ENCODE assay signal across 8 cellular contexts in the genomic region with DNA sequence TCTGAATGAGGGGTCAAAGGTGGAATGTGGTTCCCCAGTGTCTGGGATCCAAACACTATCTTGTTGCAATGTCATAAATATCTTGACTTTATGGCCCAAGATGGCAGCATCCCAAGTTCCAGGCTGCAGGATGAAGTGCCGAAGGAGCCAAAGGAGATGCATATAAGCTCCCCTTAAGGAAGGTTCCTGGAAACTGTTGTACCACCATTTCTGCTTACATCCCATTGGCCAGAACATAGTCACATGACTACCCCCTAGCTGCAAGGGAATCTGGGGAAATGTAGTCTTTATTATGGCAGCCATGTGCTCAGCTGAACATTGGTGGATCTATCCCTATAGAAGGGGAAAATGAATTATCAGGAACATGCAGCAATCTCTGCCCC. TPM values are rescaled to one million over a fixed set of nuclear protein-coding genes. Genes with fewer than 3 reads are reported as not detected.
A peak's percentile ranks its signal among the peaks of the same experiment; 100 is the strongest.
DNase-seq lines count a peak whose midpoint lies in the region; ATAC-seq and TF ChIP-seq lines count a peak whose summit lies in the region.
"Had no signal": no experiment of that assay in that cellular context is flagged by ENCODE, and none has a peak within 500 bp of the region (broad histone marks: within the 10 kb centered on the region; RNA-seq: fewer than 3 reads in every experiment).

No MANE protein-coding gene starts in this region.

- H4K20me1 ChIP-seq in SU-DHL-6 (ENCODE audit: low read depth, low read length): no peaks in the 10 kb centered on the region

- H2AFZ ChIP-seq in SU-DHL-6 (ENCODE audit: low read depth, low read length, severe bottlenecking): peak overlapping the region; percentile 7
- peak overlapping the region; percentile 15 for H2AFZ ChIP-seq in mesenchymal stem cell (ENCODE audit: low read depth, low read length)

- peaks cover 10% of the 10 kb centered on the region for H3K4me1 ChIP-seq in mesenchymal stem cell (ENCODE audit: control insufficient read depth, insufficient read depth, low read depth, low read length)

- H3K14ac ChIP-seq in mesenchymal stem cell (ENCODE audit: low read length in 2 of 2): no peak overlapping the region

- H2AK5ac ChIP-seq in mesenchymal stem cell (ENCODE audit: low read length, severe bottlenecking): peak overlapping the region; percentile 24

- H3K27me3 ChIP-seq in SU-DHL-6 (ENCODE audit: low read length): no peaks in the 10 kb centered on the region
- H3K27me3 ChIP-seq in mesenchymal stem cell (ENCODE audit: control insufficient read depth in 1 of 2, insufficient read depth in 1 of 2, low read length in 2 of 2): peaks cover 0 to 20% of the 10 kb centered on the region in 2 experiments
- H3K27me3 ChIP-seq: SJCRH30 had no signal

- no peak overlapping the region for H2BK15ac ChIP-seq in mesenchymal stem cell (ENCODE audit: low read depth, poor library complexity, severe bottlenecking)

- TF ChIP-seq CTCF in SU-DHL-6 (IDR thresholded peaks at IDR 0.05; ENCODE audit: insufficient read depth, low read length, poor library complexity, severe bottlenecking): no peak

- H3K9me3 ChIP-seq in SU-DHL-6 (ENCODE audit: insufficient read depth, low read length): no peaks in the 10 kb centered on the region
- no peaks in the 10 kb centered on the region for H3K9me3 ChIP-seq in mesenchymal stem cell (ENCODE audit: control insufficient read depth, low read length)
- H3K9me3 ChIP-seq: SJCRH30 had no signal

- H3K27ac ChIP-seq in SU-DHL-6 (ENCODE audit: low read depth, low read length): no peak overlapping the region
- H3K27ac ChIP-seq in mesenchymal stem cell (ENCODE audit: low read length, poor library complexity, severe bottlenecking): no peak overlapping the region
- H3K27ac ChIP-seq: SJCRH30 had no signal

- H3K4me3 ChIP-seq in SU-DHL-6 (ENCODE audit: insufficient read depth, low read length, poor library complexity, severe bottlenecking) (no peak overlapping the region), mesenchymal stem cell (ENCODE audit: insufficient read depth in 1 of 2, low read depth in 1 of 2, low read length in 2 of 2) (no peak overlapping the region)
- H3K4me3 ChIP-seq: SJCRH30 had no signal

- WGBS in mesenchymal stem cell: 91% methylated on average over 1 of the region's 1 CpG

- no peak overlapping the region for H3K4me2 ChIP-seq in SU-DHL-6 (ENCODE audit: low read depth, low read length, poor library complexity, severe bottlenecking)
- no peak overlapping the region for H3K4me2 ChIP-seq in mesenchymal stem cell (ENCODE audit: low read length, poor library complexity, severe bottlenecking)

- no peak overlapping the region for H2BK5ac ChIP-seq in mesenchymal stem cell (ENCODE audit: low read depth, low read length, poor library complexity, severe bottlenecking)

- peak; percentile 21 for ATAC-seq in GM18868 (IDR thresholded peaks at IDR 0.05; ENCODE audit: unreplicated experiment)
- peak; percentile 30 for ATAC-seq in HG03354 (IDR thresholded peaks at IDR 0.05; ENCODE audit: poor library complexity, severe bottlenecking, unreplicated experiment)
- no peak for ATAC-seq in HG03097 (IDR thresholded peaks at IDR 0.05; ENCODE audit: low FRiP score, unreplicated experiment)

- H3K79me2 ChIP-seq in SU-DHL-6 (ENCODE audit: insufficient read depth, low read length): no peaks in the 10 kb centered on the region

- no peak overlapping the region for H2BK120ac ChIP-seq in mesenchymal stem cell (ENCODE audit: low read depth, low read length)

- no peak overlapping the region for H4K91ac ChIP-seq in mesenchymal stem cell (ENCODE audit: low read length)

- no peak overlapping the region for H3K18ac ChIP-seq in mesenchymal stem cell (ENCODE audit: low read depth in 1 of 2, low read length in 2 of 2)

- no peak overlapping the region for H3K4ac ChIP-seq in mesenchymal stem cell (ENCODE audit: low read depth in 1 of 2, low read length in 2 of 2)

- no peaks in the 10 kb centered on the region for H3K79me1 ChIP-seq in mesenchymal stem cell (replicated peaks; ENCODE audit: low read length, poor library complexity, severe bottlenecking)

- no peak overlapping the region for H3K9ac ChIP-seq in SU-DHL-6 (ENCODE audit: low read length)
- no peak overlapping the region for H3K9ac ChIP-seq in mesenchymal stem cell (ENCODE audit: low read length)

- DNase-seq in mesenchymal stem cell (no peak), NCI-H510A (lab: John Stamatoyannopoulos, UW) (no peak), AG20443 (ENCODE audit: low spot score) (no peak)

- no peak overlapping the region for H2BK12ac ChIP-seq in mesenchymal stem cell (ENCODE audit: low read length in 2 of 2)

- H3K23ac ChIP-seq in mesenchymal stem cell (ENCODE audit: low read length in 2 of 2): no peak overlapping the region

- no peak overlapping the region for H4K8ac ChIP-seq in mesenchymal stem cell (ENCODE audit: low read length)

- H3K9me2 ChIP-seq in SU-DHL-6 (replicated peaks; ENCODE audit: insufficient read depth, low read length): no peaks in the 10 kb centered on the region

- H3F3A ChIP-seq in SU-DHL-6 (ENCODE audit: insufficient read depth): no peaks in the 10 kb centered on the region

- no peaks in the 10 kb centered on the region for H3K36me3 ChIP-seq in SU-DHL-6 (ENCODE audit: low read length)
- H3K36me3 ChIP-seq in mesenchymal stem cell (ENCODE audit: control insufficient read depth in 1 of 2, insufficient read depth in 2 of 2, low read depth in 1 of 2, low read length in 2 of 2): peaks cover 0 to 6% of the 10 kb centered on the region in 2 experiments
- H3K36me3 ChIP-seq: SJCRH30 had no signal

RNA-seq across cellular contexts. Expression of a gene that starts 54.3 kb away (rescaled TPM):
- polyA plus RNA-seq in mesenchymal stem cell (2013, experiment 1 of 2): 2.1 TPM
- polyA plus RNA-seq in mesenchymal stem cell (2013, experiment 2 of 2): 2.0 TPM
